32 cellular contexts compared by ENCODE assay signal in genomic region chr6:118674772-118675171, GRCh38.
"Had no signal": no experiment of that assay in that cellular context is flagged by ENCODE, and none has a peak within 500 bp of the region (broad histone marks: within the 10 kb centered on the region; RNA-seq: fewer than 3 reads in every experiment).

No MANE protein-coding gene starts in this region.

- H3K4me1 ChIP-seq: ascending aorta, breast epithelium, gastroesophageal sphincter had no signal

- H3K4me3 ChIP-seq: ascending aorta, breast epithelium, coronary artery, dorsolateral prefrontal cortex, esophagus muscularis mucosa, gastroesophageal sphincter, heart right ventricle had no signal

- ATAC-seq: activated CD4-positive, CD25-positive, alpha-beta regulatory T cell treated with anti-CD3 and anti-CD28 coated beads, Interleukin-2, amount 50 U/mL, for 24 hours; activated naive CD4-positive, alpha-beta T cell treated with anti-CD3 and anti-CD28 coated beads, Interleukin-2, amount 50 U/mL, for 72 hours; activated T-cell treated with anti-CD3 and anti-CD28 coated beads, Interleukin-2, amount 50 U/mL, for 72 hours; foreskin keratinocyte; gastroesophageal sphincter; heart right ventricle; T-helper 17 cell had no signal

- H3K9me3 ChIP-seq: ascending aorta, breast epithelium, esophagus muscularis mucosa, gastroesophageal sphincter, heart right ventricle had no signal

- H3K9me3 Mint-ChIP-seq: activated B cell treated with CpG ODN at 0.5 μM for 24 hours; activated naive CD4-positive, alpha-beta T cell treated with anti-CD3 and anti-CD28 coated beads, Interleukin-2, amount 10 ng/mL, durations not matched to agents 7 days and 5 days; brain; central memory CD8-positive, alpha-beta T cell; dendritic cell treated with granulocyte-macrophage colony-stimulating factor and Interleukin-4, amounts not matched to agents 40 ng/mL and 50 ng/mL, for 4 days; endodermal cell; T-helper 2 cell treated with Interferon-gamma antibody and Interleukin-4, amounts not matched to agents 5 μg/mL and 100 μg/mL, for 36 hours had no signal

- H3K4me1 Mint-ChIP-seq: endodermal cell had no signal

- DNase-seq: activated B cell treated with CpG ODN at 0.5 μM for 24 hours; activated CD4-positive, alpha-beta memory T cell treated with anti-CD3 and anti-CD28 coated beads, Interleukin-2, amount 10 ng/mL, durations not matched to agents 7 days and 5 days; activated CD4-positive, alpha-beta T cell treated with anti-CD3 and anti-CD28 coated beads, Interleukin-2, amount 10 ng/mL, durations not matched to agents 7 days and 5 days; activated CD4-positive, alpha-beta T cell treated with anti-CD3 and anti-CD28 coated beads, Interleukin-2, amount 50 U/mL, for 4 hours; activated CD8-positive, alpha-beta memory T cell treated with anti-CD3 and anti-CD28 coated beads, Interleukin-2, amount 50 U/mL, for 48 hours; activated gamma-delta T cell; activated naive CD4-positive, alpha-beta T cell; activated naive CD4-positive, alpha-beta T cell treated with anti-CD3 and anti-CD28 coated beads, Interleukin-2, amount 10 ng/mL, durations not matched to agents 7 days and 5 days; activated naive CD8-positive, alpha-beta T cell treated with anti-CD3 and anti-CD28 coated beads, Interleukin-2, amount 10 ng/mL, durations not matched to agents 7 days and 5 days; activated T-cell treated with anti-CD3 and anti-CD28 coated beads for 4 hours; activated T-cell treated with anti-CD3 and anti-CD28 coated beads, Interleukin-2, amount 50 U/mL, for 24 hours; activated T-cell treated with anti-CD3 and anti-CD28 coated beads, Interleukin-2, amount 50 U/mL, for 72 hours; dorsolateral prefrontal cortex; effector memory CD4-positive, alpha-beta T cell; endodermal cell; foreskin keratinocyte; heart right ventricle; T-helper 1 cell; T-helper 17 cell; T1000; WERI-Rb-1 had no signal

- H3K27me3 Mint-ChIP-seq: activated B cell treated with CpG ODN at 0.5 μM for 24 hours; activated CD4-positive, alpha-beta memory T cell treated with anti-CD3 and anti-CD28 coated beads, Interleukin-2, amount 10 ng/mL, durations not matched to agents 7 days and 5 days; activated CD4-positive, alpha-beta T cell treated with anti-CD3 and anti-CD28 coated beads, Interleukin-2, amount 10 ng/mL, durations not matched to agents 7 days and 5 days; activated naive CD4-positive, alpha-beta T cell treated with anti-CD3 and anti-CD28 coated beads, Interleukin-2, amount 10 ng/mL, durations not matched to agents 7 days and 5 days; activated naive CD8-positive, alpha-beta T cell treated with anti-CD3 and anti-CD28 coated beads, Interleukin-2, amount 10 ng/mL, durations not matched to agents 7 days and 5 days; activated T-cell treated with anti-CD3 and anti-CD28 coated beads, Interleukin-2, amount 50 U/mL, for 24 hours; brain; central memory CD8-positive, alpha-beta T cell; T-helper 17 cell had no signal

- H3K4me3 Mint-ChIP-seq: activated B cell treated with CpG ODN at 0.5 μM for 24 hours; activated CD4-positive, alpha-beta memory T cell treated with anti-CD3 and anti-CD28 coated beads, Interleukin-2, amount 10 ng/mL, durations not matched to agents 7 days and 5 days; activated CD4-positive, alpha-beta T cell treated with anti-CD3 and anti-CD28 coated beads, Interleukin-2, amount 10 ng/mL, durations not matched to agents 7 days and 5 days; activated naive CD4-positive, alpha-beta T cell treated with anti-CD3 and anti-CD28 coated beads, Interleukin-2, amount 10 ng/mL, durations not matched to agents 7 days and 5 days; activated naive CD8-positive, alpha-beta T cell treated with anti-CD3 and anti-CD28 coated beads, Interleukin-2, amount 10 ng/mL, durations not matched to agents 7 days and 5 days; activated T-cell treated with anti-CD3 and anti-CD28 coated beads, Interleukin-2, amount 50 U/mL, for 24 hours; activated T-cell treated with anti-CD3 and anti-CD28 coated beads, Interleukin-2, amount 50 U/mL, for 72 hours; brain; central memory CD8-positive, alpha-beta T cell; dendritic cell treated with granulocyte-macrophage colony-stimulating factor and Interleukin-4, amounts not matched to agents 40 ng/mL and 50 ng/mL, for 4 days; endodermal cell; T-helper 17 cell; T-helper 2 cell treated with Interferon-gamma antibody and Interleukin-4, amounts not matched to agents 5 μg/mL and 100 μg/mL, for 36 hours had no signal

- H3K27ac ChIP-seq: ascending aorta, breast epithelium, coronary artery, dorsolateral prefrontal cortex, esophagus muscularis mucosa, foreskin keratinocyte, gastroesophageal sphincter, heart right ventricle, WERI-Rb-1 had no signal

- H3K36me3 Mint-ChIP-seq: brain had no signal

- H3K27ac Mint-ChIP-seq: activated B cell treated with CpG ODN at 0.5 μM for 24 hours; activated CD4-positive, alpha-beta memory T cell treated with anti-CD3 and anti-CD28 coated beads, Interleukin-2, amount 10 ng/mL, durations not matched to agents 7 days and 5 days; activated CD4-positive, alpha-beta T cell treated with anti-CD3 and anti-CD28 coated beads, Interleukin-2, amount 10 ng/mL, durations not matched to agents 7 days and 5 days; activated naive CD4-positive, alpha-beta T cell treated with anti-CD3 and anti-CD28 coated beads, Interleukin-2, amount 10 ng/mL, durations not matched to agents 7 days and 5 days; activated naive CD4-positive, alpha-beta T cell treated with anti-CD3 and anti-CD28 coated beads, Interleukin-2, amount 50 U/mL, for 72 hours; activated naive CD8-positive, alpha-beta T cell treated with anti-CD3 and anti-CD28 coated beads, Interleukin-2, amount 10 ng/mL, durations not matched to agents 7 days and 5 days; activated T-cell treated with anti-CD3 and anti-CD28 coated beads, Interleukin-2, amount 50 U/mL, for 24 hours; activated T-cell treated with anti-CD3 and anti-CD28 coated beads, Interleukin-2, amount 50 U/mL, for 72 hours; brain; dendritic cell treated with granulocyte-macrophage colony-stimulating factor and Interleukin-4, amounts not matched to agents 40 ng/mL and 50 ng/mL, for 4 days; endodermal cell; T-helper 2 cell treated with Interferon-gamma antibody and Interleukin-4, amounts not matched to agents 5 μg/mL and 100 μg/mL, for 36 hours had no signal

- H3K36me3 ChIP-seq: ascending aorta, breast epithelium, esophagus muscularis mucosa, gastroesophageal sphincter, heart right ventricle, WERI-Rb-1 had no signal

- H3K27me3 ChIP-seq: ascending aorta, breast epithelium, dorsolateral prefrontal cortex, esophagus muscularis mucosa, foreskin keratinocyte, gastroesophageal sphincter, heart right ventricle had no signal
